ENCODE assay signal across 30 cellular contexts in genomic region chr1:218394989-218395388, GRCh38. TPM values are rescaled to one million over a fixed set of nuclear protein-coding genes. Genes with fewer than 3 reads are reported as not detected.
"Had no signal": no experiment of that assay in that cellular context is flagged by ENCODE, and none has a peak within 500 bp of the region (broad histone marks: within the 10 kb centered on the region; RNA-seq: fewer than 3 reads in every experiment).

No MANE protein-coding gene starts in this region.

- H3K36me3 Mint-ChIP-seq: activated naive CD4-positive, alpha-beta T cell treated with anti-CD3 and anti-CD28 coated beads, Interleukin-2, amount 10 ng/mL, durations not matched to agents 7 days and 5 days; activated naive CD8-positive, alpha-beta T cell treated with anti-CD3 and anti-CD28 coated beads, Interleukin-2, amount 10 ng/mL, durations not matched to agents 7 days and 5 days; natural killer cell treated with Interleukin-12 subunit alpha and Interleukin-12 subunit beta and Interleukin-15 and Interleukin-18, amount 100 ng/mL, for 72 hours had no signal

- H3K4me3 Mint-ChIP-seq: activated naive CD4-positive, alpha-beta T cell treated with anti-CD3 and anti-CD28 coated beads, Interleukin-2, amount 10 ng/mL, durations not matched to agents 7 days and 5 days; activated naive CD8-positive, alpha-beta T cell treated with anti-CD3 and anti-CD28 coated beads, Interleukin-2, amount 10 ng/mL, durations not matched to agents 7 days and 5 days; activated T-helper 1 cell treated with anti-CD3 and anti-CD28 coated beads, Interleukin-12 subunit alpha, Interleukin-12 subunit beta, Interleukin-2, Interleukin-4 antibody, amounts not matched to agents 30 ng/mL and 10 ng/mL and 1 ng/mL, durations not matched to agents 14 hours and 24 hours and 36 hours; central memory CD8-positive, alpha-beta T cell; natural killer cell treated with Interleukin-12 subunit alpha and Interleukin-12 subunit beta and Interleukin-15 and Interleukin-18, amount 100 ng/mL, for 72 hours had no signal

- H3K9me3 Mint-ChIP-seq: activated naive CD4-positive, alpha-beta T cell treated with anti-CD3 and anti-CD28 coated beads, Interleukin-2, amount 10 ng/mL, durations not matched to agents 7 days and 5 days; activated naive CD8-positive, alpha-beta T cell treated with anti-CD3 and anti-CD28 coated beads, Interleukin-2, amount 10 ng/mL, durations not matched to agents 7 days and 5 days; activated T-helper 1 cell treated with anti-CD3 and anti-CD28 coated beads, Interleukin-12 subunit alpha, Interleukin-12 subunit beta, Interleukin-2, Interleukin-4 antibody, amounts not matched to agents 30 ng/mL and 10 ng/mL and 1 ng/mL, durations not matched to agents 14 hours and 24 hours and 36 hours; central memory CD8-positive, alpha-beta T cell; natural killer cell treated with Interleukin-12 subunit alpha and Interleukin-12 subunit beta and Interleukin-15 and Interleukin-18, amount 100 ng/mL, for 72 hours had no signal

- ATAC-seq: mucosa of descending colon; natural killer cell treated with Interleukin-12 subunit alpha and Interleukin-12 subunit beta and Interleukin-15 and Interleukin-18, amount 100 ng/mL, for 72 hours had no signal

- H3K27me3 Mint-ChIP-seq: progenitor cell of endocrine pancreas had no signal

- H3K4me1 Mint-ChIP-seq: activated naive CD4-positive, alpha-beta T cell treated with anti-CD3 and anti-CD28 coated beads, Interleukin-2, amount 10 ng/mL, durations not matched to agents 7 days and 5 days; activated naive CD8-positive, alpha-beta T cell treated with anti-CD3 and anti-CD28 coated beads, Interleukin-2, amount 10 ng/mL, durations not matched to agents 7 days and 5 days; central memory CD8-positive, alpha-beta T cell had no signal

- H3K4me1 ChIP-seq: breast epithelium, esophagus squamous epithelium, spleen, vagina had no signal

- H3K4me3 ChIP-seq: breast epithelium, esophagus squamous epithelium, mucosa of descending colon, ovary, sigmoid colon, spleen, testis, vagina had no signal

- H3K9me3 ChIP-seq: breast epithelium, esophagus squamous epithelium, mucosa of descending colon, neutrophil, ovary, sigmoid colon, spleen, testis, vagina had no signal

- H3K27ac Mint-ChIP-seq: activated naive CD4-positive, alpha-beta T cell treated with anti-CD3 and anti-CD28 coated beads, Interleukin-2, amount 10 ng/mL, durations not matched to agents 7 days and 5 days; activated naive CD8-positive, alpha-beta T cell treated with anti-CD3 and anti-CD28 coated beads, Interleukin-2, amount 10 ng/mL, durations not matched to agents 7 days and 5 days; activated T-helper 1 cell treated with anti-CD3 and anti-CD28 coated beads, Interleukin-12 subunit alpha, Interleukin-12 subunit beta, Interleukin-2, Interleukin-4 antibody, amounts not matched to agents 30 ng/mL and 10 ng/mL and 1 ng/mL, durations not matched to agents 14 hours and 24 hours and 36 hours; natural killer cell treated with Interleukin-12 subunit alpha and Interleukin-12 subunit beta and Interleukin-15 and Interleukin-18, amount 100 ng/mL, for 72 hours; progenitor cell of endocrine pancreas had no signal

- H3K27ac ChIP-seq: breast epithelium, epithelial cell of prostate, esophagus squamous epithelium, neutrophil, ovary, sigmoid colon, spleen, testis, vagina, VCaP had no signal

- H3K36me3 ChIP-seq: breast epithelium, esophagus squamous epithelium, neutrophil, ovary, sigmoid colon, spleen, vagina had no signal

- DNase-seq: activated CD4-positive, alpha-beta T cell treated with anti-CD3 and anti-CD28 coated beads for 4 hours; activated CD4-positive, alpha-beta T cell treated with anti-CD3 and anti-CD28 coated beads, Interleukin-2, amount 50 U/mL, for 4 hours; activated effector memory CD4-positive, alpha-beta T cell treated with anti-CD3 and anti-CD28 coated beads, Interleukin-2, amount 50 U/mL, for 16 hours; activated naive CD4-positive, alpha-beta T cell treated with anti-CD3 and anti-CD28 coated beads, Interleukin-2, amount 10 ng/mL, durations not matched to agents 7 days and 5 days; activated naive CD8-positive, alpha-beta T cell treated with anti-CD3 and anti-CD28 coated beads, Interleukin-2, amount 10 ng/mL, durations not matched to agents 7 days and 5 days; activated T-cell treated with anti-CD3 and anti-CD28 coated beads, Interleukin-2, amount 50 U/mL, for 1 hour; effector CD8-positive, alpha-beta T cell; esophagus squamous epithelium; foreskin melanocyte; left ventricle myocardium superior; mucosa of descending colon; ovary; retina; sigmoid colon; spleen; stimulated activated naive CD4-positive, alpha-beta T cell treated with Interleukin-2 at 50 U/mL for 16 hours; testis; trophoblast cell had no signal

- H3K27me3 ChIP-seq: breast epithelium, esophagus squamous epithelium, neutrophil, ovary, sigmoid colon, spleen, testis, vagina had no signal

- FAIRE-seq: colon, endometrium, islet of Langerhans had no signal

RNA-seq across cellular contexts. Expression of gene TGFB2, which starts 49.9 kb away (rescaled TPM):
- total RNA-seq: activated naive CD8-positive, alpha-beta T cell treated with anti-CD3 and anti-CD28 coated beads, Interleukin-2, amount 10 ng/mL, durations not matched to agents 7 days and 5 days; activated T-helper 1 cell treated with anti-CD3 and anti-CD28 coated beads, Interleukin-12 subunit alpha, Interleukin-12 subunit beta, Interleukin-2, Interleukin-4 antibody, amounts not matched to agents 30 ng/mL and 10 ng/mL and 1 ng/mL, durations not matched to agents 14 hours and 24 hours and 36 hours had no signal
